ENCODE assay signal across 8 cellular contexts in the genomic region with DNA sequence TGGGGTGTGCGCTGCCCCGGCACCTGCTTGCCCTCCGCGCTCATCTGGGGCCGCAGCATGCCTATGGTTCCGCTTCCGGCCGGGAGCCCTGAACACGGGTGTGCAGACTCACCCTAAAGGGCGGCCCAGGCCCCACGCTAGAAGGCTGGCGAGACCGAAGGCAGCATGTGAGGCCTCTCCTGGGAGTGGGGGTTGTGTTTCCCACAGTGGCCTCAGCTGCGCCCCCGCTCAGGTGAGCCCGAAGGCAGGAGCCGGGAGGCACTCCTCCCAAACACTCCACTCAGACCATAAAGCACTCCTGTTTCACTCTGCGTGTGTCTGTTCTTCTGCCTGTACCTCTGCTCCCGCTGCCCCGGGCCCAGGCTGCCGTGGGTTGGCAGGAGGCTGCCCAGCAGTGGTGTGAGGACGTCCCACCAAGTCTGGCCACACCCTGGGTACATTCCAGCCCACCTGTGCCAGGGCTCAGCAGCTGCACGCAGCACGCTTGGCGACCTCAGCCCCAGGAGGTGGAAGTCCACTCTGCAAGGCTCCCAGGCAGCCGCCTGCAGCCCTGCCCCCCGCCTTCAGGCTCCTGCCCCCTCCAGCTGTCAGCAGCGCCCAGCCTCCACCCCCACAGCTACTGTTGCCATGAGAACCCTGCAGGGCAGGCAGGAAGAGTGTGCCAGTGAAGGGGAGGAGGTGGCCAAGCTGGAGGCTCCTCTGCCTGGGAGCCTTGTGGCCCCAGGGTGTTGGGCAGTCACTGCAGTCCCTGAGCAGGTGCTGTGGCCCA. TPM values are rescaled to one million over a fixed set of nuclear protein-coding genes. Genes with fewer than 3 reads are reported as not detected.
DNase-seq lines count a peak whose midpoint lies in the region; ATAC-seq and TF ChIP-seq lines count a peak whose summit lies in the region.

No MANE protein-coding gene starts in this region.

- peaks cover 7% of the 10 kb centered on the region for H3K36me3 Mint-ChIP-seq in stimulated activated memory B cell treated with anti-CD40 and anti-IgM and Interleukin-4, amounts not matched to agents 10 μg/mL and 1 μg/mL and 100 μg/mL, for 72 hours
- H3K36me3 Mint-ChIP-seq in activated CD4-positive, alpha-beta T cell treated with anti-CD3 and anti-CD28 coated beads for 36 hours (ENCODE audit: low read depth): peaks cover 3% of the 10 kb centered on the region

- H3K27me3 Mint-ChIP-seq in stimulated activated memory B cell treated with anti-CD40 and anti-IgM and Interleukin-4, amounts not matched to agents 10 μg/mL and 1 μg/mL and 100 μg/mL, for 72 hours: no peaks in the 10 kb centered on the region
- H3K27me3 Mint-ChIP-seq in activated CD4-positive, alpha-beta T cell treated with anti-CD3 and anti-CD28 coated beads for 36 hours: peaks cover 7% of the 10 kb centered on the region

- H3K36me3 ChIP-seq in HUES48 (ENCODE audit: control insufficient read depth, insufficient read depth, low read length) (peaks cover 10% of the 10 kb centered on the region), PC-9 (ENCODE audit: low read depth) (no peaks in the 10 kb centered on the region)

- DNase-seq in A172 (ENCODE audit: low spot score) (peak; percentile 95), PC-9 (peak; percentile 52 to 84), fibroblast of peridontal ligament (ENCODE audit: extremely low read depth) (peak; percentile 32), putamen (ENCODE audit: low spot score) (peak; percentile 82)
- no peak for DNase-seq in activated CD4-positive, alpha-beta T cell treated with anti-CD3 and anti-CD28 coated beads for 36 hours

- TF ChIP-seq CTCF in PC-9 (conservative IDR thresholded peaks at IDR 0.05): no peak

- H3K4me3 ChIP-seq in HUES48 (ENCODE audit: low read depth, low read length) (no peak overlapping the region), PC-9 (peak overlapping the region; percentile 35; the same call in 1 of the 2 replicates)

- peaks cover 23% of the 10 kb centered on the region for H3F3A ChIP-seq in PC-9 (ENCODE audit: insufficient read depth, low read depth)

- H2AFZ ChIP-seq in PC-9: peak overlapping the region; percentile 55; the same call in 1 of the 2 replicates

- H3K79me2 ChIP-seq in PC-9 (ENCODE audit: low read depth): no peaks in the 10 kb centered on the region

- H3K27me3 ChIP-seq in HUES48 (ENCODE audit: control insufficient read depth, insufficient read depth, low read length): no peaks in the 10 kb centered on the region
- no peaks in the 10 kb centered on the region for H3K27me3 ChIP-seq in PC-9 (ENCODE audit: insufficient read depth, low read depth)

- H3K9me2 ChIP-seq in PC-9 (ENCODE audit: insufficient read depth): no peaks in the 10 kb centered on the region

- BruUV-seq in PC-9 (replicated peaks; lab: Mats Ljungman, UMichigan): no TSS peak

- H3K4me2 ChIP-seq in PC-9: peak overlapping the region; percentile 63

- H3K9me3 Mint-ChIP-seq in stimulated activated memory B cell treated with anti-CD40 and anti-IgM and Interleukin-4, amounts not matched to agents 10 μg/mL and 1 μg/mL and 100 μg/mL, for 72 hours: no peaks in the 10 kb centered on the region
- H3K9me3 Mint-ChIP-seq in activated CD4-positive, alpha-beta T cell treated with anti-CD3 and anti-CD28 coated beads for 36 hours (ENCODE audit: low read depth): no peaks in the 10 kb centered on the region

- POLR2A ChIA-PET in PC-9 (lab: Charles Lee; ENCODE audit: unreplicated experiment): interaction anchor here (0.6 to 0.7 kb wide), 3 partner anchors 30 to 788 kb away, joined by 4 to 18 read pairs (median 5); no protein-coding TSS in a partner anchor
- POLR2A ChIA-PET in activated CD4-positive, alpha-beta T cell treated with anti-CD3 and anti-CD28 coated beads for 36 hours (lab: Charles Lee): no interaction called here

- no peak overlapping the region for H3K9ac ChIP-seq in HUES48 (ENCODE audit: low read depth, low read length)

- peak overlapping the region; percentile 55 for H3K27ac ChIP-seq in HUES48 (ENCODE audit: low read depth, low read length)
- H3K27ac ChIP-seq in PC-9: peak overlapping the region; percentile 32; the same call in 1 of the 2 replicates

- intact Hi-C loops in PC-9 (cut with micrococcal nuclease; ENCODE audit: unreplicated experiment): no loop called here
- intact Hi-C loops in activated CD4-positive, alpha-beta T cell treated with anti-CD3 and anti-CD28 coated beads for 36 hours (cut with DNase I, micrococcal nuclease): loop anchor here in 1 of 2 experiments (10.0 kb wide), 1 partner anchor 194 kb away; the partner anchor contains the start of gene FUT7

- ATAC-seq in stimulated activated memory B cell treated with anti-CD40 and anti-IgM and Interleukin-4, amounts not matched to agents 10 μg/mL and 1 μg/mL and 100 μg/mL, for 72 hours: no peak
- no peak for ATAC-seq in HG03432 (IDR thresholded peaks at IDR 0.05; ENCODE audit: unreplicated experiment)
- ATAC-seq in activated CD4-positive, alpha-beta T cell treated with anti-CD3 and anti-CD28 coated beads for 36 hours: no peak

- H3K9me3 ChIP-seq in HUES48 (ENCODE audit: control insufficient read depth, insufficient read depth, low read length): no peaks in the 10 kb centered on the region
- no peaks in the 10 kb centered on the region for H3K9me3 ChIP-seq in PC-9 (ENCODE audit: insufficient read depth, low read depth)

- H3K4me3 Mint-ChIP-seq in stimulated activated memory B cell treated with anti-CD40 and anti-IgM and Interleukin-4, amounts not matched to agents 10 μg/mL and 1 μg/mL and 100 μg/mL, for 72 hours: no peak overlapping the region
- H3K4me3 Mint-ChIP-seq in activated CD4-positive, alpha-beta T cell treated with anti-CD3 and anti-CD28 coated beads for 36 hours: no peak overlapping the region

- CTCF ChIA-PET in PC-9 (lab: Charles Lee): interaction anchor here (0.6 kb wide), 1 partner anchor 112 kb away, joined by 3 read pairs; no protein-coding TSS in a partner anchor
- CTCF ChIA-PET in activated CD4-positive, alpha-beta T cell treated with anti-CD3 and anti-CD28 coated beads for 36 hours (lab: Charles Lee): interaction anchor here (0.9 to 2.3 kb wide), 7 partner anchors 17 to 364 kb away, joined by 3 to 15 read pairs (median 6); partner anchors contain the start of gene PAXX

- H3K4me1 Mint-ChIP-seq in stimulated activated memory B cell treated with anti-CD40 and anti-IgM and Interleukin-4, amounts not matched to agents 10 μg/mL and 1 μg/mL and 100 μg/mL, for 72 hours: peaks cover 16% of the 10 kb centered on the region
- peaks cover 6% of the 10 kb centered on the region for H3K4me1 Mint-ChIP-seq in activated CD4-positive, alpha-beta T cell treated with anti-CD3 and anti-CD28 coated beads for 36 hours

- H3K27ac Mint-ChIP-seq in stimulated activated memory B cell treated with anti-CD40 and anti-IgM and Interleukin-4, amounts not matched to agents 10 μg/mL and 1 μg/mL and 100 μg/mL, for 72 hours: no peak overlapping the region
- H3K27ac Mint-ChIP-seq in activated CD4-positive, alpha-beta T cell treated with anti-CD3 and anti-CD28 coated beads for 36 hours: no peak overlapping the region

- peaks cover 16% of the 10 kb centered on the region; the same call in 1 of the 2 replicates for H4K20me1 ChIP-seq in PC-9 (ENCODE audit: insufficient read depth)

- peaks cover 15% of the 10 kb centered on the region for H3K4me1 ChIP-seq in HUES48 (ENCODE audit: control insufficient read depth, insufficient read depth, low read length)
- H3K4me1 ChIP-seq in PC-9 (replicated peaks; ENCODE audit: insufficient read depth): 0 out of 2 replicates have a peak, but pooled peaks cover 2% of the 10 kb centered on the region

RNA-seq across cellular contexts. Expression of gene AJM1, which starts 1.2 kb away (rescaled TPM):
- total RNA-seq in A172 (2014; rRNA removed; shearing (Covaris generic)): 1.8 and 2.1 TPM in 2 replicates
- total RNA-seq in PC-9 (2021): 5.3 and 5.9 TPM in 2 replicates
- 1 to 10 TPM; 4.3 to 4.8 TPM for total RNA-seq in activated CD4-positive, alpha-beta T cell treated with anti-CD3 and anti-CD28 coated beads for 36 hours

RNA-seq across cellular contexts. Expression of gene PHPT1, which starts 8.1 kb away (rescaled TPM):
- total RNA-seq in A172 (2014; rRNA removed; shearing (Covaris generic)): 119 and 151 TPM in 2 replicates
- 112 and 114 TPM in 2 replicates for total RNA-seq in PC-9 (2021)
- 10 to 100 TPM; 94.5 to 98.9 TPM for total RNA-seq in activated CD4-positive, alpha-beta T cell treated with anti-CD3 and anti-CD28 coated beads for 36 hours

RNA-seq across cellular contexts. Expression of gene MAMDC4, which starts 11.1 kb away (rescaled TPM):
- 7.3 and 8.0 TPM in 2 replicates for total RNA-seq in A172 (2014; rRNA removed; shearing (Covaris generic))
- 9.2 and 11.6 TPM in 2 replicates for total RNA-seq in PC-9 (2021)
- 10 to 100 TPM; 16.6 to 17.5 TPM for total RNA-seq in activated CD4-positive, alpha-beta T cell treated with anti-CD3 and anti-CD28 coated beads for 36 hours

RNA-seq across cellular contexts. Expression of gene EDF1, which starts 25.0 kb away (rescaled TPM):
- 882 and 886 TPM in 2 replicates for total RNA-seq in A172 (2014; rRNA removed; shearing (Covaris generic))
- total RNA-seq in PC-9 (2021): 275 and 338 TPM in 2 replicates
- 100 to 1,000 TPM; 282 to 320 TPM for total RNA-seq in activated CD4-positive, alpha-beta T cell treated with anti-CD3 and anti-CD28 coated beads for 36 hours

RNA-seq across cellular contexts. Expression of gene RABL6, which starts 33.3 kb away (rescaled TPM):
- 138 and 144 TPM in 2 replicates for total RNA-seq in A172 (2014; rRNA removed; shearing (Covaris generic))
- 116 and 136 TPM in 2 replicates for total RNA-seq in PC-9 (2021)
- 10 to 100 TPM; 66.2 to 71.8 TPM for total RNA-seq in activated CD4-positive, alpha-beta T cell treated with anti-CD3 and anti-CD28 coated beads for 36 hours
